In genomic region chr15:39580117-39580629, GRCh38 we compare ENCODE assay signal across 8 cellular contexts. TPM values are rescaled to one million over a fixed set of nuclear protein-coding genes. Genes with fewer than 3 reads are reported as not detected.
DNase-seq lines count a peak whose midpoint lies in the region; ATAC-seq lines count a peak whose summit lies in the region.

No MANE protein-coding gene starts in this region.

- peak; percentile 79 for ATAC-seq in HG03066 (IDR thresholded peaks at IDR 0.05; ENCODE audit: low read depth, unreplicated experiment)

- DNase-seq in NCI-H2029 (lab: John Stamatoyannopoulos, UW): peak; percentile 41
- DNase-seq in NCI-H2029 treated with DMSO at 0.1 percent for 48 hours (lab: John Stamatoyannopoulos, UW): no peak
- peak; percentile 82 for DNase-seq in NCI-H345 (lab: John Stamatoyannopoulos, UW)
- DNase-seq in activated CD4-positive, alpha-beta T cell treated with anti-CD3 and anti-CD28 coated beads for 24 hours (ENCODE audit: low read depth in 2 of 2): peak; percentile 77 to 88
- peak; percentile 56 for DNase-seq in cerebellum (ENCODE audit: low spot score)
- DNase-seq in kidney glomerular epithelial cell (lab: John Stamatoyannopoulos, UW): peak; percentile 86
- peak; percentile 90 for DNase-seq in stimulated activated CD4-positive, alpha-beta T cell treated with anti-CD3 and anti-CD28 coated beads, Interleukin-15, amount 100 ng/mL, for 24 hours

RNA-seq across cellular contexts. Expression of gene THBS1, which starts 0.7 kb away (rescaled TPM):
- total RNA-seq in cerebellum: 58.4 TPM
